In genomic region chr1:44476891-44477290, GRCh38 we compare ENCODE assay signal across 1 cellular context.
TF ChIP-seq lines count a peak whose summit lies in the region.

No MANE protein-coding gene starts in this region.

TF ChIP-seq in H1, 55 proteins besides CTCF, POLR2A, EP300 and RAD21:
- TF ChIP-seq BRCA1 (IDR thresholded peaks at IDR 0.05; ENCODE audit: low read depth, low read length): no peak
- TF ChIP-seq EZH2 (IDR thresholded peaks at IDR 0.05; ENCODE audit: low read depth, low read length, severe bottlenecking): no peak
- TF ChIP-seq YY1 (IDR thresholded peaks at IDR 0.05; ENCODE audit: low read depth, low read length): no peak
- TF ChIP-seq CBX8 (IDR thresholded peaks at IDR 0.05; ENCODE audit: borderline replicate concordance, low read depth, low read length): no peak
- TF ChIP-seq CHD7 (IDR thresholded peaks at IDR 0.05; ENCODE audit: insufficient replicate concordance, low read length): no peak
- no peak for TF ChIP-seq TAF7 (optimal IDR thresholded peaks at IDR 0.05; ENCODE audit: borderline replicate concordance, low read depth, low read length)
- no peak for TF ChIP-seq ATF3 (IDR thresholded peaks at IDR 0.05; ENCODE audit: insufficient read depth, low read depth, low read length)
- no peak for TF ChIP-seq E2F6 (IDR thresholded peaks at IDR 0.05)
- no peak for TF ChIP-seq FOSL1 (IDR thresholded peaks at IDR 0.05; ENCODE audit: insufficient read depth, low read depth, low read length)
- TF ChIP-seq NANOG (IDR thresholded peaks at IDR 0.05; ENCODE audit: insufficient read depth, low read depth, low read length, poor library complexity, severe bottlenecking): no peak
- TF ChIP-seq SUZ12 (IDR thresholded peaks at IDR 0.05; ENCODE audit: low read length): no peak
- no peak for TF ChIP-seq CHD1 (IDR thresholded peaks at IDR 0.05; ENCODE audit: low read depth, low read length)
- no peak for TF ChIP-seq EGR1 (IDR thresholded peaks at IDR 0.05; ENCODE audit: borderline replicate concordance, low read depth, low read length)
- TF ChIP-seq SRF (IDR thresholded peaks at IDR 0.05; ENCODE audit: low read depth, low read length): no peak
- no peak for TF ChIP-seq CTBP2 (IDR thresholded peaks at IDR 0.05; ENCODE audit: borderline replicate concordance, insufficient read depth, insufficient read length, low read length)
- no peak for TF ChIP-seq SIRT6 (IDR thresholded peaks at IDR 0.05; ENCODE audit: low read length)
